1 cellular context compared by ENCODE assay signal in genomic region chr5:15594922-15595568, GRCh38.
TF ChIP-seq lines count a peak whose summit lies in the region.

No MANE protein-coding gene starts in this region.

TF ChIP-seq in IMR-90, 13 proteins besides CTCF, POLR2A, EP300 and RAD21 (continued from another document):
- TF ChIP-seq ELK1 (IDR thresholded peaks at IDR 0.05; ENCODE audit: borderline replicate concordance, low read depth, low read length) (no peak), MAFK (IDR thresholded peaks at IDR 0.05; ENCODE audit: low read depth, low read length) (no peak), CEBPB (IDR thresholded peaks at IDR 0.05; ENCODE audit: low read depth, low read length) (no peak), RCOR1 (IDR thresholded peaks at IDR 0.05; ENCODE audit: insufficient replicate concordance, low read length) (no peak), BHLHE40 (IDR thresholded peaks at IDR 0.05; ENCODE audit: low read depth, low read length) (no peak)
TF ChIP-seq in IMR-90: peak in this region for 0.
